2 cellular contexts compared by ENCODE assay signal in genomic region chr4:123043793-123044425, GRCh38.
TF ChIP-seq lines count a peak whose summit lies in the region.

No MANE protein-coding gene starts in this region.

TF ChIP-seq in H1, 55 proteins besides CTCF, POLR2A, EP300 and RAD21 (continued from another document):
- TF ChIP-seq E2F6 (IDR thresholded peaks at IDR 0.05): no peak
- TF ChIP-seq KDM5A (IDR thresholded peaks at IDR 0.05; ENCODE audit: low read length): no peak
- no peak for TF ChIP-seq CHD7 (IDR thresholded peaks at IDR 0.05; ENCODE audit: insufficient replicate concordance, low read length)
- TF ChIP-seq EZH2 (IDR thresholded peaks at IDR 0.05; ENCODE audit: low read depth, low read length, severe bottlenecking): no peak
- no peak for TF ChIP-seq NANOG (IDR thresholded peaks at IDR 0.05; ENCODE audit: insufficient read depth, low read depth, low read length, poor library complexity, severe bottlenecking)
- no peak for TF ChIP-seq ATF3 (IDR thresholded peaks at IDR 0.05; ENCODE audit: insufficient read depth, low read depth, low read length)
- TF ChIP-seq HDAC2 (IDR thresholded peaks at IDR 0.05; ENCODE audit: borderline replicate concordance in 1 of 2, low read depth in 2 of 2, low read length in 2 of 2): no peak
- TF ChIP-seq SIRT6 (IDR thresholded peaks at IDR 0.05; ENCODE audit: low read length): no peak
- no peak for TF ChIP-seq SAP30 (IDR thresholded peaks at IDR 0.05; ENCODE audit: insufficient read depth, insufficient replicate concordance, low read length)
- TF ChIP-seq SUZ12 (IDR thresholded peaks at IDR 0.05; ENCODE audit: low read length): no peak
- no peak for TF ChIP-seq BACH1 (IDR thresholded peaks at IDR 0.05; ENCODE audit: low read length)
- TF ChIP-seq BRCA1 (IDR thresholded peaks at IDR 0.05; ENCODE audit: low read depth, low read length): no peak

TF ChIP-seq in HEK293T, 16 proteins besides CTCF, POLR2A, EP300 and RAD21 (continued from another document):
- no peak for TF ChIP-seq PKNOX1 (IDR thresholded peaks at IDR 0.05)
- no peak for TF ChIP-seq TARDBP (IDR thresholded peaks at IDR 0.05)
- TF ChIP-seq ARNT (IDR thresholded peaks at IDR 0.05): no peak
- TF ChIP-seq HDGF (IDR thresholded peaks at IDR 0.05; ENCODE audit: borderline replicate concordance): no peak
